8 cellular contexts compared by ENCODE assay signal in genomic region chr9:125758986-125759811, GRCh38. TPM values are rescaled to one million over a fixed set of nuclear protein-coding genes. Genes with fewer than 3 reads are reported as not detected.
A peak's percentile ranks its signal among the peaks of the same experiment; 100 is the strongest.
DNase-seq lines count a peak whose midpoint lies in the region; ATAC-seq and TF ChIP-seq lines count a peak whose summit lies in the region.

No MANE protein-coding gene starts in this region.

- TF ChIP-seq CTCF in LNCAP (IDR thresholded peaks at IDR 0.05): 0 out of 2 replicates have a peak, but pooled peaks have one; percentile 12
- TF ChIP-seq CTCF in adrenal gland (IDR thresholded peaks at IDR 0.05): no peak
- TF ChIP-seq CTCF in liver (IDR thresholded peaks at IDR 0.05; ENCODE audit: low read depth, low read length, missing input control): no peak

- H3K27me3 ChIP-seq in adrenal gland (no peaks in the 10 kb centered on the region), liver (ENCODE audit: control insufficient read depth in 4 of 4, insufficient read depth in 4 of 4, low read length in 3 of 4) (no peaks in the 10 kb centered on the region), H7 (ENCODE audit: control insufficient read depth, insufficient read depth, low read length) (no peaks in the 10 kb centered on the region)

- H3K9me3 ChIP-seq in adrenal gland (replicated peaks in 1 of 3) (no peaks in the 10 kb centered on the region), liver (ENCODE audit: control insufficient read depth in 4 of 4, low read length in 3 of 4) (no peaks in the 10 kb centered on the region)

- ATAC-seq in GM18867 (IDR thresholded peaks at IDR 0.05; ENCODE audit: unreplicated experiment): no peak
- ATAC-seq in GM21723 (IDR thresholded peaks at IDR 0.05; ENCODE audit: unreplicated experiment): no peak
- ATAC-seq in GM21447 (IDR thresholded peaks at IDR 0.05; ENCODE audit: unreplicated experiment): no peak

- H3K4me3 ChIP-seq in adrenal gland (peak overlapping the region in 1 of 4 donors; percentile 37), liver (ENCODE audit: low read depth in 1 of 3, low read length in 3 of 3) (peak overlapping the region; percentile 11 to 54 (median 49)), H7 (ENCODE audit: insufficient read depth, low read depth, low read length) (no peak overlapping the region)

- H3K4me1 ChIP-seq in adrenal gland (replicated peaks in 1 of 2) (peaks cover 22 to 96% of the 10 kb centered on the region in 2 donors), liver (ENCODE audit: control insufficient read depth in 4 of 4, insufficient read depth in 4 of 4, low read length in 3 of 4) (peaks cover 7 to 21% (median 9%) of the 10 kb centered on the region in 4 donors)

- TF ChIP-seq RAD21 in liver (IDR thresholded peaks at IDR 0.05): peak; percentile 21 to 45

- DNase-seq in EH (ENCODE audit: low read depth) (peak; percentile 33), adrenal gland (peak in 4 of 7 donors; percentile 25 to 62 (median 44)), H7 (no peak)

- no peak overlapping the region for H3K9ac ChIP-seq in liver (ENCODE audit: low read depth in 1 of 2, low read length in 2 of 2)

- H3K36me3 ChIP-seq in adrenal gland (replicated peaks in 1 of 2): no peaks in the 10 kb centered on the region
- H3K36me3 ChIP-seq in liver (ENCODE audit: control insufficient read depth in 4 of 4, insufficient read depth in 3 of 4, low read depth in 1 of 4, low read length in 3 of 4): no peaks in the 10 kb centered on the region
- no peaks in the 10 kb centered on the region for H3K36me3 ChIP-seq in H7 (replicated peaks; ENCODE audit: control insufficient read depth, insufficient read depth, low read length)

- 64 to 73% (median 67%) methylated on average over 6 of the region's 6 CpGs for WGBS in adrenal gland, 4 donors
- WGBS in liver: 41% methylated on average over 6 of the region's 6 CpGs

- intact Hi-C loops in adrenal gland (cut with DNase I): loop anchor here in 1 of 2 donors (5.0 kb wide), 1 partner anchor 133 kb away; no protein-coding TSS in a partner anchor

- TF ChIP-seq POLR2A in adrenal gland (IDR thresholded peaks at IDR 0.05): no peak

- peak overlapping the region in 2 of 5 donors; percentile 38 to 43 for H3K27ac ChIP-seq in adrenal gland
- H3K27ac ChIP-seq in liver (ENCODE audit: low read depth in 1 of 2, low read length in 2 of 2): peak overlapping the region in 1 of 2 donors; percentile 4

TF ChIP-seq in liver, 16 proteins besides CTCF, POLR2A, EP300 and RAD21:
- TF ChIP-seq JUND (IDR thresholded peaks at IDR 0.05): no peak
- TF ChIP-seq, protein P1, sequence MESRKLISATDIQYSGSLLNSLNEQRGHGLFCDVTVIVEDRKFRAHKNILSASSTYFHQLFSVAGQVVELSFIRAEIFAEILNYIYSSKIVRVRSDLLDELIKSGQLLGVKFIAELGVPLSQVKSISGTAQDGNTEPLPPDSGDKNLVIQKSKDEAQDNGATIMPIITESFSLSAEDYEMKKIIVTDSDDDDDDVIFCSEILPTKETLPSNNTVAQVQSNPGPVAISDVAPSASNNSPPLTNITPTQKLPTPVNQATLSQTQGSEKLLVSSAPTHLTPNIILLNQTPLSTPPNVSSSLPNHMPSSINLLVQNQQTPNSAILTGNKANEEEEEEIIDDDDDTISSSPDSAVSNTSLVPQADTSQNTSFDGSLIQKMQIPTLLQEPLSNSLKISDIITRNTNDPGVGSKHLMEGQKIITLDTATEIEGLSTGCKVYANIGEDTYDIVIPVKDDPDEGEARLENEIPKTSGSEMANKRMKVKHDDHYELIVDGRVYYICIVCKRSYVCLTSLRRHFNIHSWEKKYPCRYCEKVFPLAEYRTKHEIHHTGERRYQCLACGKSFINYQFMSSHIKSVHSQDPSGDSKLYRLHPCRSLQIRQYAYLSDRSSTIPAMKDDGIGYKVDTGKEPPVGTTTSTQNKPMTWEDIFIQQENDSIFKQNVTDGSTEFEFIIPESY (IDR thresholded peaks at IDR 0.05): no peak
- TF ChIP-seq YY1 (IDR thresholded peaks at IDR 0.05): peak; percentile 78
- TF ChIP-seq GABPA (IDR thresholded peaks at IDR 0.05 in 1 of 2, conservative IDR thresholded peaks at IDR 0.05 in 1 of 2): no peak
- TF ChIP-seq, protein P2, sequence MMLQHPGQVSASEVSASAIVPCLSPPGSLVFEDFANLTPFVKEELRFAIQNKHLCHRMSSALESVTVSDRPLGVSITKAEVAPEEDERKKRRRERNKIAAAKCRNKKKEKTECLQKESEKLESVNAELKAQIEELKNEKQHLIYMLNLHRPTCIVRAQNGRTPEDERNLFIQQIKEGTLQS (IDR thresholded peaks at IDR 0.05): no peak
- peak in 1 of 2 donors; percentile 17 for TF ChIP-seq HNF4A (conservative IDR thresholded peaks at IDR 0.05)
- no peak for TF ChIP-seq RXRA (IDR thresholded peaks at IDR 0.05)
- TF ChIP-seq MAX (IDR thresholded peaks at IDR 0.05): no peak
- no peak for TF ChIP-seq FOXA1 (IDR thresholded peaks at IDR 0.05)
- no peak for TF ChIP-seq TAF1 (conservative IDR thresholded peaks at IDR 0.05)
- no peak for TF ChIP-seq SP1 (IDR thresholded peaks at IDR 0.05)
- TF ChIP-seq EGR1 (IDR thresholded peaks at IDR 0.05; ENCODE audit: low read depth in 2 of 2): no peak

RNA-seq across cellular contexts. Expression of gene PBX3, which starts 12.0 kb away (rescaled TPM):
- total RNA-seq in adrenal gland (100 to 1,000 TPM in 7 of 8 donors, 10 to 100 TPM in 1; 55.3 to 231 (median 138) TPM), liver (10 to 100 TPM; 11.4 to 18.9 TPM)
- polyA plus RNA-seq in adrenal gland (10 to 100 TPM; 43.4 to 57.8 (median 56.1) TPM), liver (10 to 100 TPM in 1 of 2 donors, 1 to 10 TPM in 1; 7.3 to 10.8 TPM)
- 46.9 and 69.8 TPM in 2 replicates for total RNA-seq in H7 (2014; rRNA removed; shearing (Covaris generic))

RNA-seq across cellular contexts. Expression of gene MAPKAP1, which starts 52.2 kb away (rescaled TPM):
- total RNA-seq in adrenal gland (100 to 1,000 TPM in 5 of 8 donors, 10 to 100 TPM in 3; 72.2 to 156 (median 113) TPM), liver (10 to 100 TPM; 23.6 to 55.9 TPM)
- polyA plus RNA-seq in adrenal gland (10 to 100 TPM; 73.8 to 94.2 (median 86.2) TPM), liver (10 to 100 TPM; 26.0 to 39.4 TPM)
- 114 and 137 TPM in 2 replicates for total RNA-seq in H7 (2014; rRNA removed; shearing (Covaris generic))
